ENCODE assay signal across 19 cellular contexts in genomic region chr14:64459737-64460136, GRCh38. TPM values are rescaled to one million over a fixed set of nuclear protein-coding genes. Genes with fewer than 3 reads are reported as not detected.
DNase-seq lines count a peak whose midpoint lies in the region; ATAC-seq and TF ChIP-seq lines count a peak whose summit lies in the region.
"Had no signal": no experiment of that assay in that cellular context is flagged by ENCODE, and none has a peak within 500 bp of the region (broad histone marks: within the 10 kb centered on the region; RNA-seq: fewer than 3 reads in every experiment).

No MANE protein-coding gene starts in this region.

- peak overlapping the region; percentile 28 for H3K27ac Mint-ChIP-seq in CD8-positive, alpha-beta T cell
- H3K27ac Mint-ChIP-seq in activated CD8-positive, alpha-beta T cell treated with anti-CD3 and anti-CD28 coated beads for 36 hours: peak overlapping the region; percentile 49
- H3K27ac Mint-ChIP-seq in dendritic cell treated with granulocyte-macrophage colony-stimulating factor and Interleukin-4, amounts not matched to agents 40 ng/mL and 50 ng/mL, for 4 days: peak overlapping the region; percentile 92
- H3K27ac Mint-ChIP-seq in endodermal cell: no peak overlapping the region

- H3K4me3 Mint-ChIP-seq in CD8-positive, alpha-beta T cell: no peak overlapping the region
- no peak overlapping the region for H3K4me3 Mint-ChIP-seq in activated CD8-positive, alpha-beta T cell treated with anti-CD3 and anti-CD28 coated beads for 36 hours
- H3K4me3 Mint-ChIP-seq in dendritic cell treated with granulocyte-macrophage colony-stimulating factor and Interleukin-4, amounts not matched to agents 40 ng/mL and 50 ng/mL, for 4 days: no peak overlapping the region
- H3K4me3 Mint-ChIP-seq in endodermal cell: no peak overlapping the region

- 84 to 89% methylated on average over 1 of the region's 1 CpG for WGBS in endodermal cell (ENCODE audit: insufficient coverage in 1 of 2, insufficient read length in 1 of 2), 2 experiments

- no peak for TF ChIP-seq CTCF in CD8-positive, alpha-beta T cell (IDR thresholded peaks at IDR 0.05)
- no peak for TF ChIP-seq CTCF in activated CD8-positive, alpha-beta T cell treated with anti-CD3 and anti-CD28 coated beads for 36 hours (IDR thresholded peaks at IDR 0.05)
- no peak for TF ChIP-seq CTCF in endodermal cell (conservative IDR thresholded peaks at IDR 0.05)

- DNase-seq in CD1c-positive myeloid dendritic cell (ENCODE audit: extremely low spot score) (peak; percentile 84), endodermal cell (no peak)
- DNase-seq in CD8-positive, alpha-beta T cell: no peak
- no peak for DNase-seq in activated CD8-positive, alpha-beta T cell treated with anti-CD3 and anti-CD28 coated beads for 36 hours
- DNase-seq: ACHN; DMS 273 treated with DMSO at 0.1 percent for 48 hours; H7; NCI-H1048; NCI-H146; NCI-H2081 treated with DMSO at 0.1 percent for 48 hours; NCI-H226; NCI-H526; NK-92 treated with Interleukin-12 subunit alpha and Interleukin-12 subunit beta, amount 100 ng/mL, for 24 hours; SJCRH30 had no signal

- H3K36me3 Mint-ChIP-seq in CD8-positive, alpha-beta T cell: peaks cover 30% of the 10 kb centered on the region
- peaks cover 50% of the 10 kb centered on the region for H3K36me3 Mint-ChIP-seq in activated CD8-positive, alpha-beta T cell treated with anti-CD3 and anti-CD28 coated beads for 36 hours (ENCODE audit: low read depth)
- H3K36me3 Mint-ChIP-seq in dendritic cell treated with granulocyte-macrophage colony-stimulating factor and Interleukin-4, amounts not matched to agents 40 ng/mL and 50 ng/mL, for 4 days (ENCODE audit: low read depth): peaks cover 33% of the 10 kb centered on the region
- peaks cover 27% of the 10 kb centered on the region for H3K36me3 Mint-ChIP-seq in endodermal cell (ENCODE audit: low read depth)

- intact Hi-C loops in CD8-positive, alpha-beta T cell (cut with DNase I, micrococcal nuclease): no loop called here
- intact Hi-C loops in activated CD8-positive, alpha-beta T cell treated with anti-CD3 and anti-CD28 coated beads for 36 hours (cut with micrococcal nuclease): no loop called here
- intact Hi-C loops in dendritic cell treated with granulocyte-macrophage colony-stimulating factor and Interleukin-4, amounts not matched to agents 40 ng/mL and 50 ng/mL, for 4 days (cut with micrococcal nuclease): no loop called here

- H3K9me3 Mint-ChIP-seq in CD8-positive, alpha-beta T cell: no peaks in the 10 kb centered on the region
- no peaks in the 10 kb centered on the region for H3K9me3 Mint-ChIP-seq in activated CD8-positive, alpha-beta T cell treated with anti-CD3 and anti-CD28 coated beads for 36 hours
- no peaks in the 10 kb centered on the region for H3K9me3 Mint-ChIP-seq in dendritic cell treated with granulocyte-macrophage colony-stimulating factor and Interleukin-4, amounts not matched to agents 40 ng/mL and 50 ng/mL, for 4 days
- no peaks in the 10 kb centered on the region for H3K9me3 Mint-ChIP-seq in endodermal cell

- POLR2A ChIA-PET in CD8-positive, alpha-beta T cell (lab: Charles Lee): no interaction called here
- POLR2A ChIA-PET in activated CD8-positive, alpha-beta T cell treated with anti-CD3 and anti-CD28 coated beads for 36 hours (lab: Charles Lee): interaction anchor here (1.2 kb wide), 2 partner anchors 8 to 77 kb away, joined by 3 read pairs; no protein-coding TSS in a partner anchor

- no peak overlapping the region for H3K9ac ChIP-seq in endodermal cell (ENCODE audit: extremely low read depth, low read length, poor library complexity, severe bottlenecking)

- H3K4me3 ChIP-seq in CD8-positive, alpha-beta T cell (ENCODE audit: low read depth, low read length): no peak overlapping the region
- no peak overlapping the region for H3K4me3 ChIP-seq in endodermal cell (ENCODE audit: low read length)
- H3K4me3 ChIP-seq: SJCRH30 had no signal

- no peaks in the 10 kb centered on the region for H3K27me3 Mint-ChIP-seq in CD8-positive, alpha-beta T cell (ENCODE audit: low read depth)
- no peaks in the 10 kb centered on the region for H3K27me3 Mint-ChIP-seq in activated CD8-positive, alpha-beta T cell treated with anti-CD3 and anti-CD28 coated beads for 36 hours
- H3K27me3 Mint-ChIP-seq in dendritic cell treated with granulocyte-macrophage colony-stimulating factor and Interleukin-4, amounts not matched to agents 40 ng/mL and 50 ng/mL, for 4 days: peaks cover 15% of the 10 kb centered on the region
- H3K27me3 Mint-ChIP-seq in endodermal cell (ENCODE audit: insufficient read depth): peaks cover 3% of the 10 kb centered on the region

- peaks cover 16% of the 10 kb centered on the region for H3K4me1 Mint-ChIP-seq in CD8-positive, alpha-beta T cell (ENCODE audit: low read depth)
- peaks cover 16% of the 10 kb centered on the region for H3K4me1 Mint-ChIP-seq in activated CD8-positive, alpha-beta T cell treated with anti-CD3 and anti-CD28 coated beads for 36 hours (ENCODE audit: low read depth)
- H3K4me1 Mint-ChIP-seq in dendritic cell treated with granulocyte-macrophage colony-stimulating factor and Interleukin-4, amounts not matched to agents 40 ng/mL and 50 ng/mL, for 4 days (ENCODE audit: low read depth): peaks cover 61% of the 10 kb centered on the region
- no peaks in the 10 kb centered on the region for H3K4me1 Mint-ChIP-seq in endodermal cell

- peaks cover 4% of the 10 kb centered on the region for H3K36me3 ChIP-seq in CD8-positive, alpha-beta T cell (ENCODE audit: insufficient read depth, low read length)
- peaks cover 37% of the 10 kb centered on the region for H3K36me3 ChIP-seq in endodermal cell (ENCODE audit: control insufficient read depth, insufficient read depth, low read length)

- H3K27ac ChIP-seq in CD8-positive, alpha-beta T cell (ENCODE audit: low read depth, low read length): no peak overlapping the region
- H3K27ac ChIP-seq in endodermal cell (ENCODE audit: low read depth, low read length): no peak overlapping the region
- H3K27ac ChIP-seq: RWPE1, SJCRH30 had no signal

- no peak for ATAC-seq in CD8-positive, alpha-beta T cell
- ATAC-seq in activated CD8-positive, alpha-beta T cell treated with anti-CD3 and anti-CD28 coated beads for 36 hours: no peak
- no peak for ATAC-seq in GM18867 (IDR thresholded peaks at IDR 0.05; ENCODE audit: unreplicated experiment)
- no peak for ATAC-seq in HG03135 (IDR thresholded peaks at IDR 0.05; ENCODE audit: unreplicated experiment)
- ATAC-seq in GM21723 (IDR thresholded peaks at IDR 0.05; ENCODE audit: unreplicated experiment): no peak

- CTCF ChIA-PET in CD8-positive, alpha-beta T cell (lab: Charles Lee): interaction anchor here (0.9 to 2.1 kb wide), 2 partner anchors 19 to 30 kb away, joined by 3 to 5 read pairs; no protein-coding TSS in a partner anchor
- CTCF ChIA-PET in activated CD8-positive, alpha-beta T cell treated with anti-CD3 and anti-CD28 coated beads for 36 hours (lab: Charles Lee): interaction anchor here (0.7 to 2.6 kb wide), 2 partner anchors 30 to 48 kb away, joined by 3 to 10 read pairs; no protein-coding TSS in a partner anchor

- H3K27me3 ChIP-seq in CD8-positive, alpha-beta T cell (ENCODE audit: insufficient read depth, low read length): no peaks in the 10 kb centered on the region
- H3K27me3 ChIP-seq in endodermal cell (ENCODE audit: control insufficient read depth, insufficient read depth, low read length, poor library complexity, severe bottlenecking): no peaks in the 10 kb centered on the region
- H3K27me3 ChIP-seq: SJCRH30 had no signal

- H3K9me3 ChIP-seq in CD8-positive, alpha-beta T cell (ENCODE audit: low read length): no peaks in the 10 kb centered on the region
- no peaks in the 10 kb centered on the region for H3K9me3 ChIP-seq in endodermal cell (ENCODE audit: control insufficient read depth, low read length)
- H3K9me3 ChIP-seq: SJCRH30 had no signal

- H3K4me1 ChIP-seq in CD8-positive, alpha-beta T cell (ENCODE audit: insufficient read depth, low read length): peaks cover 5% of the 10 kb centered on the region
- H3K4me1 ChIP-seq in endodermal cell (ENCODE audit: control insufficient read depth, insufficient read depth, low read length): no peaks in the 10 kb centered on the region

RNA-seq across cellular contexts. Expression of gene AKAP5, which starts 5.6 kb away (rescaled TPM):
- 1 to 10 TPM; 3.7 TPM for total RNA-seq in CD8-positive, alpha-beta T cell
- total RNA-seq in activated CD8-positive, alpha-beta T cell treated with anti-CD3 and anti-CD28 coated beads for 36 hours: 1 to 10 TPM; 1.3 to 1.6 TPM
- total RNA-seq in endodermal cell: 1 to 10 TPM; 1.3 to 2.0 TPM
- polyA plus RNA-seq in endodermal cell (2013, experiment 1 of 2): 0.78 TPM
- 0.95 TPM for polyA plus RNA-seq in endodermal cell (2013, experiment 2 of 2)

RNA-seq across cellular contexts. Expression of gene ZBTB25, which starts 43.9 kb away (rescaled TPM):
- total RNA-seq in CD8-positive, alpha-beta T cell: 10 to 100 TPM; 42.3 to 43.8 TPM
- total RNA-seq in activated CD8-positive, alpha-beta T cell treated with anti-CD3 and anti-CD28 coated beads for 36 hours: 10 to 100 TPM; 58.6 to 58.8 TPM
- 10 to 100 TPM; 14.0 to 17.0 TPM for total RNA-seq in endodermal cell
- polyA plus RNA-seq in endodermal cell (2013, experiment 1 of 2): 9.0 TPM
- 8.7 TPM for polyA plus RNA-seq in endodermal cell (2013, experiment 2 of 2)

RNA-seq across cellular contexts. Expression of gene ZBTB1, which starts 44.8 kb away (rescaled TPM):
- 100 to 1,000 TPM; 200 to 205 TPM for total RNA-seq in CD8-positive, alpha-beta T cell
- 10 to 100 TPM; 64.7 to 67.8 TPM for total RNA-seq in activated CD8-positive, alpha-beta T cell treated with anti-CD3 and anti-CD28 coated beads for 36 hours
- total RNA-seq in endodermal cell: 10 to 100 TPM; 31.0 to 32.4 TPM
- 24.3 TPM for polyA plus RNA-seq in endodermal cell (2013, experiment 1 of 2)
- 23.0 TPM for polyA plus RNA-seq in endodermal cell (2013, experiment 2 of 2)
